In the genomic region with DNA sequence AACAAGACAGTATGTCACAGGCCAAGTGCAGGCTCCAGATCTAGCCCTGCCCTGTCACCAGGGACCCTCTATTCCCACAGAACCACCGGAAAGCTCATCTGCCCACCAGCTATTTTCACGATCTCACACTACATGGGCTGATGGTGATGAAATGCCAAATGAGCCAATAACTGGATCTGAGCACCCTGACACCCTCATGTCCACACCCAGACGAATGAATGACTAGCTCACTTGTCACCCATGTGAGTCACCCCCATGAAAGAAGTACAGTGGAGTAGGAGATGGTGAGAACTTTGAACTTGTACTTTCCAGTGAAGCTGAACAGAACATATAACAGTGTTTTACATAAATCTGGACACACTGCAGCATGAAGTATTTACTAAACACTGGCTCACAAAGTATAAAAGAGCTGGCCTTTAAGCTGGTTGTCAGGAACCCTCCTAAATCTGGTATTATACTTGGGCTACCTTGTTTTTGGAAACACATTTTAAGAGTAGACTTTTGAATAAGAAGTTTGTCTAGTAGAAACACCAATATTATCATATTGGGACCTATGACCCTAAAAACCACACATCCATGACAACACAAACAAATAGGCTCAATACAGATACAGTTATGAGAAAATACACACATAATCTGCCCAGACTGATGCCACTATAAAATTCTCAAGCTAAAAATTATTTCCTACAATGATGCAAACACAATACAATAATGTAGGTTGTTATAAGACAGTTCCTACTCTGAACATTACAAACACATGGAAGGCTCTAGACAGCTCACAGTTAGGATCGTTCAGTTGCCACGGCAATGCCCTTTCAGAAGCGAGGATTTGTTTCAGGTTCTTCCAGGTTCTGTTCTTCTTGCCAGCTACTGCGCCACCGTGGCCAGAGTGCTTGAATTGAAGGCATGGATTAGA, we compare ENCODE assay signal across 9 cellular contexts. TPM values are rescaled to one million over a fixed set of nuclear protein-coding genes. Genes with fewer than 3 reads are reported as not detected.
DNase-seq lines count a peak whose midpoint lies in the region; ATAC-seq and TF ChIP-seq lines count a peak whose summit lies in the region.
"Had no signal": no experiment of that assay in that cellular context is flagged by ENCODE, and none has a peak within 500 bp of the region (broad histone marks: within the 10 kb centered on the region; RNA-seq: fewer than 3 reads in every experiment).

No MANE protein-coding gene starts in this region.

- H2AFZ ChIP-seq in ACC112 (ENCODE audit: low read length, unreplicated experiment) = peak overlapping the region; percentile 5
- no peak overlapping the region for H2AFZ ChIP-seq in H9 (ENCODE audit: low read length)

- H3K36me3 Mint-ChIP-seq in WTC11 (peaks cover 24% of the 10 kb centered on the region), H9 (ENCODE audit: insufficient read depth in 1 of 3, low read depth in 3 of 3) (peaks cover 11 to 35% (median 24%) of the 10 kb centered on the region in 3 experiments)

- H2BK120ac ChIP-seq in H9 (ENCODE audit: low read depth, low read length, poor library complexity, severe bottlenecking) = no peak overlapping the region

- H3K4me3 Mint-ChIP-seq in WTC11 = no peak overlapping the region
- no peak overlapping the region for H3K4me3 Mint-ChIP-seq in H9
- H3K4me3 Mint-ChIP-seq: central memory CD8-positive, alpha-beta T cell had no signal

- H3K56ac ChIP-seq in H9 (ENCODE audit: insufficient read length, low read depth, low read length) = no peak overlapping the region

- no peak overlapping the region for H4K91ac ChIP-seq in H9 (ENCODE audit: insufficient read length, low read depth, low read length)

- H2BK12ac ChIP-seq in H9 (ENCODE audit: insufficient read length, low read depth, low read length) = no peak overlapping the region

- H3K4me3 ChIP-seq in ACC112 (ENCODE audit: low read depth, low read length) = peak overlapping the region; percentile 67

- peaks cover 8% of the 10 kb centered on the region for H3K79me1 ChIP-seq in H9 (ENCODE audit: insufficient read depth, low read depth, low read length, poor library complexity, severe bottlenecking)

- H3K27ac ChIP-seq in ACC112 (ENCODE audit: low read depth, low read length) (peak overlapping the region; percentile 99), foreskin keratinocyte (peak overlapping the region; percentile 99), H9 (ENCODE audit: insufficient read length, low read depth, low read length) (no peak overlapping the region)

- H3T11ph ChIP-seq in H9 (ENCODE audit: low read length) = no peak overlapping the region

- no peaks in the 10 kb centered on the region for H3K27me3 Mint-ChIP-seq in WTC11 (ENCODE audit: low read depth)
- H3K27me3 Mint-ChIP-seq in H9 (ENCODE audit: low read depth) = no peaks in the 10 kb centered on the region
- H3K27me3 Mint-ChIP-seq: central memory CD8-positive, alpha-beta T cell had no signal

- POLR2A ChIA-PET in WTC11 (lab: Charles Lee) = no interaction called here

- no peak overlapping the region for H4K5ac ChIP-seq in H9 (ENCODE audit: insufficient read length, low read depth, low read length)

- no peak overlapping the region for H3K14ac ChIP-seq in H9 (ENCODE audit: insufficient read depth, low read length)

- H4K8ac ChIP-seq in H9 (replicated peaks; ENCODE audit: insufficient read length, low read depth, low read length) = no peak overlapping the region

- H2BK15ac ChIP-seq in H9 (ENCODE audit: low read depth, low read length) = no peak overlapping the region

- H3K4ac ChIP-seq in H9 (ENCODE audit: low read depth, low read length) = no peak overlapping the region

- H3K9ac ChIP-seq in H9 (ENCODE audit: extremely low read depth, insufficient read length, low read length) = no peak overlapping the region

- no peak overlapping the region for H2BK5ac ChIP-seq in H9 (ENCODE audit: insufficient read length, low read length)

- H3K27ac Mint-ChIP-seq in WTC11 (peak overlapping the region; percentile 52; the same call in 1 of the 2 replicates), H9 (peak overlapping the region in 1 of 3 experiments; percentile 59; a peak in 2 of 7 replicates)

- no peak overlapping the region for H3K4me2 ChIP-seq in H9 (ENCODE audit: insufficient read depth, insufficient read length, low read length)

- no peak overlapping the region for H2AK5ac ChIP-seq in H9 (ENCODE audit: insufficient read length, low read length)

- TF ChIP-seq CTCF in WTC11 (IDR thresholded peaks at IDR 0.05) = no peak
- peak; percentile 45 for TF ChIP-seq CTCF in foreskin keratinocyte (conservative IDR thresholded peaks at IDR 0.05)
- TF ChIP-seq CTCF in H9 (conservative IDR thresholded peaks at IDR 0.05) = no peak

- H3K27me3 ChIP-seq in ACC112 (ENCODE audit: insufficient read depth, low read length) (no peaks in the 10 kb centered on the region), foreskin keratinocyte (no peaks in the 10 kb centered on the region), H9 (ENCODE audit: insufficient read depth, low read length) (no peaks in the 10 kb centered on the region)

- DNase-seq in WTC11 (ENCODE audit: low spot score) (no peak), foreskin keratinocyte (peak; percentile 99), H9 (no peak), inferior parietal cortex (ENCODE audit: extremely low spot score) (no peak)
- DNase-seq in stimulated activated CD4-positive, alpha-beta T cell treated with anti-CD3 and anti-CD28 coated beads, Interleukin-12 subunit alpha, Interleukin-12 subunit beta, amount 100 ng/mL, for 48 hours (ENCODE audit: low read depth in 2 of 3, low spot score in 1 of 3) = peak; percentile 12 to 42 (median 28)

- H3K23me2 ChIP-seq in H9 (ENCODE audit: insufficient read length, low read depth, low read length, poor library complexity, severe bottlenecking) = no peaks in the 10 kb centered on the region

- H3K79me2 ChIP-seq in ACC112 (ENCODE audit: control insufficient read depth, insufficient read depth, low read length, unreplicated experiment) = peaks cover 16% of the 10 kb centered on the region
- H3K79me2 ChIP-seq in H9 (ENCODE audit: insufficient read depth, low read length) = peaks cover 4% of the 10 kb centered on the region; the same call in 1 of the 2 replicates

- peaks cover 36% of the 10 kb centered on the region for H3K4me1 ChIP-seq in ACC112 (ENCODE audit: control insufficient read depth, insufficient read depth, low read length, unreplicated experiment)
- peaks cover 35% of the 10 kb centered on the region for H3K4me1 ChIP-seq in foreskin keratinocyte
- no peaks in the 10 kb centered on the region for H3K4me1 ChIP-seq in H9 (ENCODE audit: insufficient read depth, low read length)

- CTCF ChIA-PET in WTC11 (lab: Charles Lee) = no interaction called here

- ATAC-seq in GM19463 (IDR thresholded peaks at IDR 0.05; ENCODE audit: unreplicated experiment) (peak; percentile 85), WTC11 (no peak), foreskin keratinocyte (peak; percentile 96), GM21360 (IDR thresholded peaks at IDR 0.05; ENCODE audit: unreplicated experiment) (no peak)

- no peaks in the 10 kb centered on the region for H3K9me3 ChIP-seq in H9 (ENCODE audit: control insufficient read depth, low read depth, low read length)

- H3K9me3 Mint-ChIP-seq in WTC11 (no peaks in the 10 kb centered on the region; the same call in 1 of the 2 replicates), H9 (no peaks in the 10 kb centered on the region)
- H3K9me3 Mint-ChIP-seq: central memory CD8-positive, alpha-beta T cell had no signal

- no peak overlapping the region for H3K18ac ChIP-seq in H9 (ENCODE audit: insufficient read length, low read depth, low read length)

- H2BK20ac ChIP-seq in H9 (ENCODE audit: low read depth, low read length, poor library complexity, severe bottlenecking) = no peak overlapping the region

- no peak overlapping the region for H3K23ac ChIP-seq in H9 (ENCODE audit: insufficient read length, low read depth, low read length)

- no CpG with 5 or more reads among the region's 8 CpGs for WGBS in H9 (ENCODE audit: extremely low coverage, insufficient read length, low lambda C conversion rate)

- peaks cover 14% of the 10 kb centered on the region; the same call in 1 of the 2 replicates for H3K36me3 ChIP-seq in ACC112 (ENCODE audit: insufficient read depth, low read length)

- no peaks in the 10 kb centered on the region for H4K20me1 ChIP-seq in H9 (ENCODE audit: control insufficient read depth, insufficient read depth, insufficient read length)

- H3K4me1 Mint-ChIP-seq in WTC11 (no peaks in the 10 kb centered on the region), H9 (0 out of 4 replicates have a peak, but pooled peaks cover 0 to 7% of the 10 kb centered on the region in 2 experiments)

TF ChIP-seq in WTC11, 78 proteins besides CTCF, POLR2A, EP300 and RAD21 (continues in another document):
- TF ChIP-seq GABPB1 (CRISPR knock-in tag; IDR thresholded peaks at IDR 0.05) = peak; percentile 86
- no peak for TF ChIP-seq NR1H2 (CRISPR knock-in tag; IDR thresholded peaks at IDR 0.05)
- TF ChIP-seq CBFB (CRISPR knock-in tag; IDR thresholded peaks at IDR 0.05; ENCODE audit: low read depth) = no peak
- TF ChIP-seq, protein P1, sequence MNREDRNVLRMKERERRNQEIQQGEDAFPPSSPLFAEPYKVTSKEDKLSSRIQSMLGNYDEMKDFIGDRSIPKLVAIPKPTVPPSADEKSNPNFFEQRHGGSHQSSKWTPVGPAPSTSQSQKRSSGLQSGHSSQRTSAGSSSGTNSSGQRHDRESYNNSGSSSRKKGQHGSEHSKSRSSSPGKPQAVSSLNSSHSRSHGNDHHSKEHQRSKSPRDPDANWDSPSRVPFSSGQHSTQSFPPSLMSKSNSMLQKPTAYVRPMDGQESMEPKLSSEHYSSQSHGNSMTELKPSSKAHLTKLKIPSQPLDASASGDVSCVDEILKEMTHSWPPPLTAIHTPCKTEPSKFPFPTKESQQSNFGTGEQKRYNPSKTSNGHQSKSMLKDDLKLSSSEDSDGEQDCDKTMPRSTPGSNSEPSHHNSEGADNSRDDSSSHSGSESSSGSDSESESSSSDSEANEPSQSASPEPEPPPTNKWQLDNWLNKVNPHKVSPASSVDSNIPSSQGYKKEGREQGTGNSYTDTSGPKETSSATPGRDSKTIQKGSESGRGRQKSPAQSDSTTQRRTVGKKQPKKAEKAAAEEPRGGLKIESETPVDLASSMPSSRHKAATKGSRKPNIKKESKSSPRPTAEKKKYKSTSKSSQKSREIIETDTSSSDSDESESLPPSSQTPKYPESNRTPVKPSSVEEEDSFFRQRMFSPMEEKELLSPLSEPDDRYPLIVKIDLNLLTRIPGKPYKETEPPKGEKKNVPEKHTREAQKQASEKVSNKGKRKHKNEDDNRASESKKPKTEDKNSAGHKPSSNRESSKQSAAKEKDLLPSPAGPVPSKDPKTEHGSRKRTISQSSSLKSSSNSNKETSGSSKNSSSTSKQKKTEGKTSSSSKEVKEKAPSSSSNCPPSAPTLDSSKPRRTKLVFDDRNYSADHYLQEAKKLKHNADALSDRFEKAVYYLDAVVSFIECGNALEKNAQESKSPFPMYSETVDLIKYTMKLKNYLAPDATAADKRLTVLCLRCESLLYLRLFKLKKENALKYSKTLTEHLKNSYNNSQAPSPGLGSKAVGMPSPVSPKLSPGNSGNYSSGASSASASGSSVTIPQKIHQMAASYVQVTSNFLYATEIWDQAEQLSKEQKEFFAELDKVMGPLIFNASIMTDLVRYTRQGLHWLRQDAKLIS (CRISPR knock-in tag; IDR thresholded peaks at IDR 0.05; ENCODE audit: borderline replicate concordance) = no peak

RNA-seq across cellular contexts. Expression of a gene that starts 19.0 kb away (rescaled TPM):
- total RNA-seq in WTC11 (2021) (42.3 to 49.4 TPM (median 45.6 TPM) in 3 replicates), foreskin keratinocyte (56.3 and 62.6 TPM in 2 replicates), H9 (2021) (51.1 and 53.3 TPM in 2 replicates)
- 91.1 and 95.7 TPM in 2 replicates for polyA plus RNA-seq in foreskin keratinocyte

Comparison
In these comparisons a context has a peak if more than half of its experiments do, and no peak if none do; other contexts are left out.
1. ATAC-seq: peak in GM19463 (single experiment) and foreskin keratinocyte (single experiment); none in WTC11 (single experiment) and GM21360 (single experiment).
2. DNase-seq: peak in foreskin keratinocyte (2 of 2) and stimulated activated CD4-positive, alpha-beta T cell treated with anti-CD3 and anti-CD28 coated beads, Interleukin-12 subunit alpha, Interleukin-12 subunit beta, amount 100 ng/mL, for 48 hours (3 of 3); none in WTC11 (single experiment), H9 (single experiment) and inferior parietal cortex (single experiment).